In genomic region chr6:47413752-47414516, GRCh38 we compare ENCODE assay signal across 7 cellular contexts.
DNase-seq lines count a peak whose midpoint lies in the region; ATAC-seq and TF ChIP-seq lines count a peak whose summit lies in the region.

No MANE protein-coding gene starts in this region.

- peak; percentile 96 for TF ChIP-seq CTCF in PC-3 (conservative IDR thresholded peaks at IDR 0.05; ENCODE audit: low read depth, low read length)
- TF ChIP-seq CTCF in astrocyte of the spinal cord (IDR thresholded peaks at IDR 0.05; ENCODE audit: low read depth, low read length) = peak; percentile 89
- peak; percentile 88 for TF ChIP-seq CTCF in hepatocyte (IDR thresholded peaks at IDR 0.05; ENCODE audit: poor library complexity)

- in situ Hi-C loops in G401 (cut with HindIII; ENCODE audit: low sequenced_read_pairs) (no loop called here), astrocyte of the spinal cord (cut with HindIII; ENCODE audit: low sequenced_read_pairs) (no loop called here)

- POLR2A ChIA-PET in PC-3 (lab: Charles Lee; ENCODE audit: unreplicated experiment) = interaction anchor here (0.6 to 1.0 kb wide), 4 partner anchors 65 to 320 kb away, joined by 3 to 5 read pairs (median 4); no protein-coding TSS in a partner anchor

- DNase-seq in G401 (ENCODE audit: low spot score) = peak; percentile 82
- peak; percentile 90 for DNase-seq in HT-29 (ENCODE audit: low spot score)
- DNase-seq in PC-3 = peak; percentile 77
- peak; percentile 76 for DNase-seq in astrocyte of the spinal cord (ENCODE audit: low read depth, low spot score)
- DNase-seq in hepatocyte (ENCODE audit: low spot score) = peak; percentile 74
- peak; percentile 25 for DNase-seq in skeletal muscle cell (ENCODE audit: low read depth)

- no peaks in the 10 kb centered on the region for H3K9me3 ChIP-seq in PC-3 (ENCODE audit: low read length)
- no peaks in the 10 kb centered on the region for H3K9me3 ChIP-seq in hepatocyte (ENCODE audit: low read depth)

- H3K79me2 ChIP-seq in PC-3 (ENCODE audit: low read length) (no peaks in the 10 kb centered on the region), hepatocyte (no peaks in the 10 kb centered on the region)

- peak overlapping the region; percentile 88 for H3K4me2 ChIP-seq in PC-3 (ENCODE audit: low read length)
- peak overlapping the region; percentile 70 for H3K4me2 ChIP-seq in hepatocyte

- peak overlapping the region; percentile 64 for H3K4me3 ChIP-seq in PC-3 (ENCODE audit: low read length)
- peak overlapping the region; percentile 8 for H3K4me3 ChIP-seq in astrocyte of the spinal cord (ENCODE audit: low read depth, low read length)
- no peak overlapping the region for H3K4me3 ChIP-seq in hepatocyte
- H3K4me3 ChIP-seq in skeletal muscle cell (ENCODE audit: low read depth, low read length) = peak overlapping the region; percentile 37

- ATAC-seq in GM21381 (IDR thresholded peaks at IDR 0.05; ENCODE audit: unreplicated experiment) = peak; percentile 57
- ATAC-seq in PC-3 = peak; percentile 90

- peak overlapping the region; percentile 49 for H3K9ac ChIP-seq in PC-3 (ENCODE audit: low read length)

- H3K9me2 ChIP-seq in PC-3 (replicated peaks; ENCODE audit: low read length) (no peaks in the 10 kb centered on the region), hepatocyte (replicated peaks; ENCODE audit: insufficient read depth) (no peaks in the 10 kb centered on the region)

- H2AFZ ChIP-seq in PC-3 (ENCODE audit: low read length) (peak overlapping the region; percentile 71), hepatocyte (peak overlapping the region; percentile 54)

- no peaks in the 10 kb centered on the region for H3K36me3 ChIP-seq in PC-3 (ENCODE audit: low read depth, low read length)
- H3K36me3 ChIP-seq in hepatocyte (replicated peaks; ENCODE audit: insufficient read depth, low read depth) = no peaks in the 10 kb centered on the region

- no TSS peak for BruUV-seq in PC-3 (replicated peaks; lab: Mats Ljungman, UMichigan)

- peaks cover 12% of the 10 kb centered on the region for H3K4me1 ChIP-seq in PC-3 (ENCODE audit: insufficient read depth, low read length)
- H3K4me1 ChIP-seq in hepatocyte (ENCODE audit: insufficient read depth) = peaks cover under 1% of the 10 kb centered on the region

- H4K20me1 ChIP-seq in PC-3 (ENCODE audit: low read length) = no peaks in the 10 kb centered on the region
- H4K20me1 ChIP-seq in hepatocyte (ENCODE audit: insufficient read depth, poor library complexity, severe bottlenecking) = no peaks in the 10 kb centered on the region

- no peaks in the 10 kb centered on the region for H3F3A ChIP-seq in PC-3 (ENCODE audit: low read length, unreplicated experiment)

- intact Hi-C loops in PC-3 (cut with micrococcal nuclease) = loop anchor here (1.0 to 10.0 kb wide), 6 partner anchors 51 to 366 kb away; no protein-coding TSS in a partner anchor

- WGBS in hepatocyte (ENCODE audit: low lambda C conversion rate, missing lambda C conversion rate) = 21% methylated on average over 7 of the region's 7 CpGs

- H3K27me3 ChIP-seq in PC-3 (ENCODE audit: low read length) = no peaks in the 10 kb centered on the region
- no peaks in the 10 kb centered on the region for H3K27me3 ChIP-seq in hepatocyte

- H3K27ac ChIP-seq in PC-3 (ENCODE audit: low read length) (peak overlapping the region; percentile 41), hepatocyte (peak overlapping the region; percentile 81)

- CTCF ChIA-PET in PC-3 (lab: Charles Lee) = interaction anchor here (0.6 to 1.4 kb wide), 2 partner anchors 64 to 320 kb away, joined by 3 to 4 read pairs; partner anchors contain the start of gene CD2AP

Comparison
In these comparisons a context has a peak if more than half of its experiments do, and no peak if none do; other contexts are left out.
1. DNase-seq: peak in every context shown above with its lines; median percentile 90 in HT-29; 82 in G401; 77 in PC-3; 76 in astrocyte of the spinal cord; 74 in hepatocyte; 25 in skeletal muscle cell.